In the genomic region with DNA sequence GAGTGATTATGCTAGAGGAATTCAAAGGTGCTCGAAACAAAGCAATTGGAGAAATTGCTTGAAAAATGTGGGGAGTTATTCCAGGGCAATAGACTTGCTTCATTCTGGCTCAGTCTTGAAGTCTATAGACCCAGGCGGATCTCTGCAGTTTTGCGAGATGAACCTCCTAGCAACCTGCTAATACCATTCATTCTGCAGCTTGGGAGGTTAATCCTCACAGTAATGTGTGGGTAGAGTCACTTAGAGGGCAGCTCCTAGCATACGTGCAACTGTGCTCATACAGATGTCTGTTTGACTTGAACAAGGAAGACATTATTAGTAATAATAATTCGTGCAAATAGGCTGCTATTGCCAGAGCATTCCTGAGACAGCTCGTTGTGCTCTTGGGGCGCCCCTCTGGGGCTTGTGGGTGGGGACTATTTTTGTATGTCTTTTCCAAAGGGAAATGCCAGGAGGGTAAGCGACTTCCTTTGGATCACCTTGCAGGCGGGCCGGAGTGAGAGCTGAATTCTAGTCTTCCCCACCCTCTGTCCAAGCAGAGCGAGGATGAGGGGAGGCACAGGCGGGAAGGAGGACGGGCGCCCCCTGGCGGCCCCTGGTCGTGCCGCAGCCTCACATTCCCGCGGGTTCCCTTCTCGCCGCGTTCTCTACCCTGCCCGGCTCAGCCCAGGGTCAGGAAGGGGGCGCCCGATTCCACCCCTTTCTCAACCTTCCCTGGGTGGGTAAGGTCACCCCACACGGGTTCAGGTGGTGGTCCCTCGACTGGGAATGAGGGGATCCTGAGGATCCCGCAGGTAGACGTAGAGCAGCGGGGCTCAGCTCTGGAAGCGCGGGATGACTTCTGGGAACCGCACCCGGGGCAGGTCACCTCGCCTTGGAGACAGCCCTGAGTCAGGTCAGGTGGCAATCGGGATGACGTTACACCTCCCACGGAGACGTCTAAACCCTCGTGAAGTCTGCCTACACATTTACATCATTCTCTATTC, we compare ENCODE assay signal across 8 cellular contexts.
DNase-seq lines count a peak whose midpoint lies in the region; ATAC-seq, FAIRE-seq and TF ChIP-seq lines count a peak whose summit lies in the region.

No MANE protein-coding gene starts in this region.

- peak; percentile 24 to 40 for DNase-seq in AML-193 (lab: John Stamatoyannopoulos, UW)
- peak; percentile 81 for DNase-seq in WTC11 (ENCODE audit: low spot score)
- peak; percentile 25 for DNase-seq in effector CD4-positive, alpha-beta T cell
- DNase-seq in pancreas, result peak in 3 of 6 donors; percentile 20 to 63 (median 37)
- DNase-seq in glomerular visceral epithelial cell (ENCODE audit: extremely low spot score), result no peak
- DNase-seq in superior temporal gyrus (ENCODE audit: extremely low spot score), result no peak

- intact Hi-C loops in pancreas (cut with DNase I), result no loop called here

- FAIRE-seq in pancreas (lab: Jason Lieb, UNC), result no peak

- H3K36me3 ChIP-seq in pancreas, result no peaks in the 10 kb centered on the region

- peaks cover 30% of the 10 kb centered on the region for H3K4me1 Mint-ChIP-seq in WTC11

- 63 to 65% methylated on average over 37 to 40 of the region's 40 CpGs for WGBS in pancreas, 2 donors

- H3K27me3 ChIP-seq in pancreas, result no peaks in the 10 kb centered on the region

- CTCF ChIA-PET in WTC11 (lab: Charles Lee), result interaction anchor here (0.5 to 8.6 kb wide), 41 partner anchors 8 to 390 kb away, joined by 3 to 111 read pairs (median 4); no protein-coding TSS in a partner anchor

- no peaks in the 10 kb centered on the region for H3K4me1 ChIP-seq in pancreas

- peak overlapping the region; percentile 40 for H3K4me3 Mint-ChIP-seq in WTC11

- H3K9me3 Mint-ChIP-seq in WTC11, result no peaks in the 10 kb centered on the region

- peak; percentile 93 for ATAC-seq in GM19351 (IDR thresholded peaks at IDR 0.05; ENCODE audit: unreplicated experiment)
- ATAC-seq in HG03342 (IDR thresholded peaks at IDR 0.05; ENCODE audit: unreplicated experiment), result peak; percentile 94
- ATAC-seq in WTC11, result peak; percentile 90
- ATAC-seq in pancreas, result peak in 3 of 4 donors; percentile 49 to 72 (median 65)

- no peaks in the 10 kb centered on the region; the same call in 1 of the 2 replicates for H3K27me3 Mint-ChIP-seq in WTC11 (ENCODE audit: low read depth)

- no peaks in the 10 kb centered on the region for H3K36me3 Mint-ChIP-seq in WTC11

- TF ChIP-seq CTCF in WTC11 (IDR thresholded peaks at IDR 0.05) (peak; percentile 99), pancreas (IDR thresholded peaks at IDR 0.05) (peak in 2 of 4 donors; percentile 39 to 47)

- no peak overlapping the region for H3K27ac ChIP-seq in pancreas

- H3K4me3 ChIP-seq in pancreas, result no peak overlapping the region

- POLR2A ChIA-PET in WTC11 (lab: Charles Lee), result no interaction called here

- H3K9me3 ChIP-seq in pancreas, result no peaks in the 10 kb centered on the region

- no peak overlapping the region for H3K27ac Mint-ChIP-seq in WTC11

TF ChIP-seq in WTC11, 78 proteins besides CTCF, POLR2A, EP300 and RAD21:
- TF ChIP-seq ZNF219 (CRISPR knock-in tag; IDR thresholded peaks at IDR 0.05; ENCODE audit: borderline replicate concordance), result no peak
- TF ChIP-seq, protein P1, sequence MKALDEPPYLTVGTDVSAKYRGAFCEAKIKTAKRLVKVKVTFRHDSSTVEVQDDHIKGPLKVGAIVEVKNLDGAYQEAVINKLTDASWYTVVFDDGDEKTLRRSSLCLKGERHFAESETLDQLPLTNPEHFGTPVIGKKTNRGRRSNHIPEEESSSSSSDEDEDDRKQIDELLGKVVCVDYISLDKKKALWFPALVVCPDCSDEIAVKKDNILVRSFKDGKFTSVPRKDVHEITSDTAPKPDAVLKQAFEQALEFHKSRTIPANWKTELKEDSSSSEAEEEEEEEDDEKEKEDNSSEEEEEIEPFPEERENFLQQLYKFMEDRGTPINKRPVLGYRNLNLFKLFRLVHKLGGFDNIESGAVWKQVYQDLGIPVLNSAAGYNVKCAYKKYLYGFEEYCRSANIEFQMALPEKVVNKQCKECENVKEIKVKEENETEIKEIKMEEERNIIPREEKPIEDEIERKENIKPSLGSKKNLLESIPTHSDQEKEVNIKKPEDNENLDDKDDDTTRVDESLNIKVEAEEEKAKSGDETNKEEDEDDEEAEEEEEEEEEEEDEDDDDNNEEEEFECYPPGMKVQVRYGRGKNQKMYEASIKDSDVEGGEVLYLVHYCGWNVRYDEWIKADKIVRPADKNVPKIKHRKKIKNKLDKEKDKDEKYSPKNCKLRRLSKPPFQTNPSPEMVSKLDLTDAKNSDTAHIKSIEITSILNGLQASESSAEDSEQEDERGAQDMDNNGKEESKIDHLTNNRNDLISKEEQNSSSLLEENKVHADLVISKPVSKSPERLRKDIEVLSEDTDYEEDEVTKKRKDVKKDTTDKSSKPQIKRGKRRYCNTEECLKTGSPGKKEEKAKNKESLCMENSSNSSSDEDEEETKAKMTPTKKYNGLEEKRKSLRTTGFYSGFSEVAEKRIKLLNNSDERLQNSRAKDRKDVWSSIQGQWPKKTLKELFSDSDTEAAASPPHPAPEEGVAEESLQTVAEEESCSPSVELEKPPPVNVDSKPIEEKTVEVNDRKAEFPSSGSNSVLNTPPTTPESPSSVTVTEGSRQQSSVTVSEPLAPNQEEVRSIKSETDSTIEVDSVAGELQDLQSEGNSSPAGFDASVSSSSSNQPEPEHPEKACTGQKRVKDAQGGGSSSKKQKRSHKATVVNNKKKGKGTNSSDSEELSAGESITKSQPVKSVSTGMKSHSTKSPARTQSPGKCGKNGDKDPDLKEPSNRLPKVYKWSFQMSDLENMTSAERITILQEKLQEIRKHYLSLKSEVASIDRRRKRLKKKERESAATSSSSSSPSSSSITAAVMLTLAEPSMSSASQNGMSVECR (CRISPR knock-in tag; IDR thresholded peaks at IDR 0.05; ENCODE audit: borderline replicate concordance), result no peak
- TF ChIP-seq FOXP1 (CRISPR knock-in tag; IDR thresholded peaks at IDR 0.05; ENCODE audit: borderline replicate concordance), result 0 out of 2 replicates have a peak, but pooled peaks have one; percentile 21
- TF ChIP-seq SP1 (CRISPR knock-in tag; conservative IDR thresholded peaks at IDR 0.05), result 0 out of 2 replicates have a peak, but pooled peaks have one; percentile 52
- 0 out of 2 replicates have a peak, but pooled peaks have one; percentile 49 for TF ChIP-seq TEAD1 (CRISPR knock-in tag; IDR thresholded peaks at IDR 0.05)
TF ChIP-seq in WTC11: peak in this region for 3.

Comparison
In these comparisons a context has a peak if more than half of its experiments do, and no peak if none do; other contexts are left out.
1. DNase-seq: peak in AML-193 (2 of 2), WTC11 (single experiment) and effector CD4-positive, alpha-beta T cell (single experiment); none in glomerular visceral epithelial cell (single experiment) and superior temporal gyrus (single experiment).
2. Peak in every context shown above with its lines, with median percentiles within 50 percentile points of each other: ATAC-seq.